1 cellular context compared by ENCODE assay signal in the genomic region with DNA sequence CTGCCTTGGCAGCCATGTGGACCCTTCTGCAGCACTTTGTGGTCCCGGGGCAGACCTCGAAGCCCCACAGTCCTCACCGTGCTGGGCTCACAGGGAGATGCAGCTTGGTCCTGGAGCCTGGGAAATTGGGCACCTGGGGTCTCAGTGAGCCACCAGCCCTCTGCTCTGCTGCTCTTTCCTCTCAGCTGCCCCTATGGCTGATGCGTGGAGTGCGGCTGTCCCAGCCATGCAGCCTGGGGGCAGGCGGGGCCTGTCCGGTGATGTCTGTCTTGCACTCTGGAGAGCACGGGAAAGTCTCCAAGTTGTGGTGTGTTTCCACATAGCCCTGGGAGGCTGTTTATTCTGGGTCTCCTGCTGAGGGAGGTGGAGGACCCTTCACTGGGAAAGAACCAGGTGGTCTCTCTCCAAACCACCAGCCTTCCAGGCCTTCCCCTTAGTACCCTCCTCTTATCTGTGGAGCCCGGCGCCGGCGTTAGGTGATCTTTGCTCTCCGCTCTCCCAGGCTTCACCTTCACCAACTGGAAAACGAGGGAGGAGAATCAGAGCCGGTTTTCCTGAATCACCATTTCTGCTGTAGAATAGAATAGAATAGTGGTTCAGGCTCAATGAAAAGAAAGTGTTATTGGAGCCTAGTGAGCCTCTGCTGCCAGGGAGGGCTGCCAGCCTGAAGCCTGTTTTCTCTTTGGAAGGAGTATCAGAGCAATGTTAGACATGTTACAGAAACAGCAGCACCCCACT.
TF ChIP-seq lines count a peak whose summit lies in the region.

No MANE protein-coding gene starts in this region.

TF ChIP-seq in H1, 55 proteins besides CTCF, POLR2A, EP300 and RAD21:
- TF ChIP-seq CBX5 (IDR thresholded peaks at IDR 0.05; ENCODE audit: low read depth, low read length): no peak
- TF ChIP-seq EZH2 (IDR thresholded peaks at IDR 0.05; ENCODE audit: low read depth, low read length, severe bottlenecking): no peak
- TF ChIP-seq NANOG (IDR thresholded peaks at IDR 0.05; ENCODE audit: insufficient read depth, low read depth, low read length, poor library complexity, severe bottlenecking): no peak
- TF ChIP-seq SIX5 (IDR thresholded peaks at IDR 0.05; ENCODE audit: low read depth, low read length): no peak
